26 cellular contexts compared by ENCODE assay signal in the genomic region with DNA sequence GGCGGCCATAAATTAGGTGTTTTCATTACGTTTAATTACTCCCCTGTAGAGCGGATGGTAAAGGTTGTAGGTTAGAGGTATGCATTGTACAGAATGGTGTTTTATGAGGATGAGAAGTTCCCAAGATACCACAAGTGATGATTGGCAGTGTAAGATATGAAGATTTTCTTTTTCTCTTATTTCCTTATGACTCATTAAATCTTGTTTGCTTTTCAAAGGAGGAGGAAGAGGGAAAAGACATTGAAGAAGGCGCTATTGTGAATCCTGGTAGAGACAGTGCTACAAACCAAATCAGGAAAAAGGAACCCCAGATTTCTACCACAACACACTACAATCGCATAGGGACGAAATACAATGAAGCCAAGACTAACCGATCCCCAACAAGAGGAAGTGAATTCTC.
DNase-seq lines count a peak whose midpoint lies in the region; ATAC-seq, FAIRE-seq and TF ChIP-seq lines count a peak whose summit lies in the region.
"Had no signal": no experiment of that assay in that cellular context is flagged by ENCODE, and none has a peak within 500 bp of the region (broad histone marks: within the 10 kb centered on the region; RNA-seq: fewer than 3 reads in every experiment).

No MANE protein-coding gene starts in this region.

- H3K27me3 ChIP-seq in bronchial epithelial cell (ENCODE audit: control insufficient read depth, insufficient read depth, low read length), result no peaks in the 10 kb centered on the region
- H3K27me3 ChIP-seq: BLaER1 had no signal

- FAIRE-seq in bronchial epithelial cell (lab: Jason Lieb, UNC) (no peak), urothelium cell line (lab: Jason Lieb, UNC) (no peak)
- FAIRE-seq: GM12878, GM12892, GM18507 had no signal

- no peak for TF ChIP-seq CTCF in bronchial epithelial cell (IDR thresholded peaks at IDR 0.05; ENCODE audit: insufficient read depth, low read length, severe bottlenecking)

- no peak overlapping the region for H3K4me3 ChIP-seq in bronchial epithelial cell (ENCODE audit: low read depth, low read length)
- H3K4me3 ChIP-seq: BLaER1, GM12878 had no signal

- H3K36me3 ChIP-seq in bronchial epithelial cell (ENCODE audit: control insufficient read depth, insufficient read depth, low read length), result no peaks in the 10 kb centered on the region
- H3K36me3 ChIP-seq: BE2C, BLaER1 had no signal

- DNase-seq in A172 (ENCODE audit: low spot score), result peak; percentile 5
- peak; percentile 27 for DNase-seq in HT1080 (ENCODE audit: low read depth)
- peak; percentile 29 for DNase-seq in NCI-H69 (lab: John Stamatoyannopoulos, UW)
- peak; percentile 21 for DNase-seq in bronchial epithelial cell (ENCODE audit: low read depth)
- DNase-seq in stimulated activated CD4-positive, alpha-beta T cell treated with anti-CD3 and anti-CD28 coated beads, Interleukin-1b, Interleukin-23, amount 100 ng/mL, for 48 hours, result no peak
- DNase-seq in urothelium cell line (ENCODE audit: low spot score), result no peak
- DNase-seq: ACHN; BE2C; C1 segment of cervical spinal cord; CD4-positive, alpha-beta memory T cell; CD4-positive, CD25-positive, alpha-beta regulatory T cell; CD8-positive, alpha-beta memory T cell; COR-L47; DMS 273 treated with DMSO at 0.1 percent for 48 hours; DMS153; DMS53; DMS79; DND-41; EL; GDM1 had no signal

- ATAC-seq in GM18520 (IDR thresholded peaks at IDR 0.05; ENCODE audit: unreplicated experiment), result no peak
- ATAC-seq in GM18907 (IDR thresholded peaks at IDR 0.05; ENCODE audit: unreplicated experiment), result no peak
- ATAC-seq: GM12878 had no signal

Comparison
In these comparisons a context has a peak if more than half of its experiments do, and no peak if none do; other contexts are left out.
1. DNase-seq: peak in A172 (single experiment), HT1080 (single experiment), NCI-H69 (single experiment) and bronchial epithelial cell (single experiment); none in stimulated activated CD4-positive, alpha-beta T cell treated with anti-CD3 and anti-CD28 coated beads, Interleukin-1b, Interleukin-23, amount 100 ng/mL, for 48 hours (single experiment) and urothelium cell line (single experiment).